In the genomic region with DNA sequence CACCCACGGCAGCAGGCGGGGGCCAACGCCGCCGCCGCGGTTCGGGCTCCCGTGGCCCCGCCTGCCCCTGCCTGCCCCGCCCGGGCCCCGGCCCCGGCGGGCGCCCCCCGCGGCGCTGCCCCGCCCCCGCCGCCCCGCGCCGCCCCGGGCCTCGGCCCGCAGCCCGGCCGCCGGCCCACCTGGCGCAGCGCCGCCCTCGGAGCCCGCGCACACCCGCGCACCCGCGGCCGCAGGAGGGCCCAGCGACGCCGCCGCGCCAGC, we compare ENCODE assay signal across 17 cellular contexts. TPM values are rescaled to one million over a fixed set of nuclear protein-coding genes. Genes with fewer than 3 reads are reported as not detected.
DNase-seq lines count a peak whose midpoint lies in the region; ATAC-seq and TF ChIP-seq lines count a peak whose summit lies in the region.
"Had no signal": no experiment of that assay in that cellular context is flagged by ENCODE, and none has a peak within 500 bp of the region (broad histone marks: within the 10 kb centered on the region; RNA-seq: fewer than 3 reads in every experiment).

Gene WNT3A (plus strand): TSS at position 206 of the 261 bp plus-strand sequence. CDS start 131 bp downstream, outside the sequence.

- POLR2A ChIA-PET in T-cell (lab: Charles Lee), result no interaction called here
- POLR2A ChIA-PET in activated CD8-positive, alpha-beta T cell treated with anti-CD3 and anti-CD28 coated beads, Interleukin-2, amount 10 ng/mL, durations not matched to agents 7 days and 5 days (lab: Charles Lee), result no interaction called here

- H3K4me3 ChIP-seq in hepatocyte (no peak within 1 kb of the TSS), neuron (ENCODE audit: low read length) (peak within 1 kb of the TSS; percentile 22)
- H3K4me3 ChIP-seq: tibial nerve had no signal

- H3K79me2 ChIP-seq in hepatocyte, result no peaks in the 10 kb centered on the region

- peaks cover 43 to 83% of the 10 kb centered on the region in 2 donors for H3K27me3 Mint-ChIP-seq in T-cell
- peaks cover 54% of the 10 kb centered on the region for H3K27me3 Mint-ChIP-seq in activated CD8-positive, alpha-beta T cell treated with anti-CD3 and anti-CD28 coated beads, Interleukin-2, amount 10 ng/mL, durations not matched to agents 7 days and 5 days (ENCODE audit: low read depth)

- no CpG with 5 or more reads among the region's 47 CpGs for WGBS in hepatocyte (ENCODE audit: low lambda C conversion rate, missing lambda C conversion rate)

- H3K4me1 Mint-ChIP-seq in T-cell, result peaks cover 6 to 25% (median 13%) of the 10 kb centered on the region in 3 donors
- H3K4me1 Mint-ChIP-seq in activated CD8-positive, alpha-beta T cell treated with anti-CD3 and anti-CD28 coated beads, Interleukin-2, amount 10 ng/mL, durations not matched to agents 7 days and 5 days (ENCODE audit: low read depth), result peaks cover 18% of the 10 kb centered on the region

- H3K9me3 ChIP-seq in ES-I3 (ENCODE audit: control insufficient read depth, insufficient read depth, low read length), result no peaks in the 10 kb centered on the region
- no peaks in the 10 kb centered on the region for H3K9me3 ChIP-seq in hepatocyte (ENCODE audit: low read depth)
- peaks cover 2% of the 10 kb centered on the region for H3K9me3 ChIP-seq in neuron (ENCODE audit: low read length)
- H3K9me3 ChIP-seq: tibial nerve had no signal

- H3K9me3 Mint-ChIP-seq in T-cell, result no peaks in the 10 kb centered on the region
- H3K9me3 Mint-ChIP-seq in activated CD8-positive, alpha-beta T cell treated with anti-CD3 and anti-CD28 coated beads, Interleukin-2, amount 10 ng/mL, durations not matched to agents 7 days and 5 days (ENCODE audit: insufficient read depth), result no peaks in the 10 kb centered on the region
- H3K9me3 Mint-ChIP-seq: HFFc6 had no signal

- H3K4me2 ChIP-seq in hepatocyte, result peak within 1 kb of the TSS; percentile 86

- H3K9ac ChIP-seq in ES-I3 (ENCODE audit: low read depth, low read length), result peak within 1 kb of the TSS; percentile 48; the same call in 1 of the 2 replicates

- H2AFZ ChIP-seq in hepatocyte, result peak within 1 kb of the TSS; percentile 52
- peak within 1 kb of the TSS; percentile 59 for H2AFZ ChIP-seq in neuron (ENCODE audit: low read depth, low read length)

- H3K4me1 ChIP-seq in ES-I3 (ENCODE audit: insufficient read depth, low read length) (peaks cover 5% of the 10 kb centered on the region; the same call in 1 of the 2 replicates), hepatocyte (ENCODE audit: insufficient read depth) (peaks cover 7% of the 10 kb centered on the region), neuron (ENCODE audit: insufficient read depth, low read length) (peaks cover 22% of the 10 kb centered on the region)

- H3K27me3 ChIP-seq in hepatocyte (peaks cover 85% of the 10 kb centered on the region), neuron (ENCODE audit: insufficient read depth, low read length) (peaks cover 86% of the 10 kb centered on the region)

- no peak within 1 kb of the TSS for H3K27ac Mint-ChIP-seq in T-cell
- H3K27ac Mint-ChIP-seq in activated CD8-positive, alpha-beta T cell treated with anti-CD3 and anti-CD28 coated beads, Interleukin-2, amount 10 ng/mL, durations not matched to agents 7 days and 5 days, result no peak within 1 kb of the TSS
- H3K27ac Mint-ChIP-seq: HFFc6 had no signal

- H4K20me1 ChIP-seq in hepatocyte (ENCODE audit: insufficient read depth, poor library complexity, severe bottlenecking), result no peaks in the 10 kb centered on the region

- H3K36me3 Mint-ChIP-seq in T-cell, result no peaks in the 10 kb centered on the region
- no peaks in the 10 kb centered on the region for H3K36me3 Mint-ChIP-seq in activated CD8-positive, alpha-beta T cell treated with anti-CD3 and anti-CD28 coated beads, Interleukin-2, amount 10 ng/mL, durations not matched to agents 7 days and 5 days (ENCODE audit: low read depth)

- CTCF ChIA-PET in T-cell (lab: Charles Lee), result no interaction called here
- CTCF ChIA-PET in activated CD8-positive, alpha-beta T cell treated with anti-CD3 and anti-CD28 coated beads, Interleukin-2, amount 10 ng/mL, durations not matched to agents 7 days and 5 days (lab: Charles Lee), result no interaction called here

- no peak for DNase-seq in T-cell
- DNase-seq in hepatocyte (ENCODE audit: low spot score), result no peak
- DNase-seq in activated CD8-positive, alpha-beta T cell treated with anti-CD3 and anti-CD28 coated beads, Interleukin-2, amount 10 ng/mL, durations not matched to agents 7 days and 5 days, result no peak
- DNase-seq in NCI-H1105 (lab: John Stamatoyannopoulos, UW), result no peak
- DNase-seq in activated T-cell treated with anti-CD3 and anti-CD28 coated beads for 4 hours, result no peak
- DNase-seq: activated CD4-positive, alpha-beta T cell treated with anti-CD3 and anti-CD28 coated beads for 1 hour; effector CD8-positive, alpha-beta T cell; HFFc6; left cardiac atrium; occipital lobe; stimulated activated CD4-positive, alpha-beta T cell treated with anti-CD3 and anti-CD28 coated beads, Interleukin-12 subunit alpha, Interleukin-12 subunit beta, amount 100 ng/mL, for 4 hours had no signal

- H3K4me3 Mint-ChIP-seq in T-cell, result peak within 1 kb of the TSS in 2 of 3 donors; percentile 21 to 40
- H3K4me3 Mint-ChIP-seq in activated CD8-positive, alpha-beta T cell treated with anti-CD3 and anti-CD28 coated beads, Interleukin-2, amount 10 ng/mL, durations not matched to agents 7 days and 5 days, result no peak within 1 kb of the TSS
- H3K4me3 Mint-ChIP-seq: HFFc6 had no signal

- H3K36me3 ChIP-seq in ES-I3 (ENCODE audit: insufficient read depth, low read length) (no peaks in the 10 kb centered on the region), hepatocyte (replicated peaks; ENCODE audit: insufficient read depth, low read depth) (no peaks in the 10 kb centered on the region), neuron (ENCODE audit: insufficient read depth, low read length) (no peaks in the 10 kb centered on the region)
- H3K36me3 ChIP-seq: tibial nerve had no signal

- TF ChIP-seq CTCF in hepatocyte (IDR thresholded peaks at IDR 0.05; ENCODE audit: poor library complexity), result no peak

- ATAC-seq in T-cell (replicated peaks in 1 of 4) (no peak), GM19324 (IDR thresholded peaks at IDR 0.05; ENCODE audit: low FRiP score, unreplicated experiment) (no peak)
- no peak for ATAC-seq in activated CD8-positive, alpha-beta T cell treated with anti-CD3 and anti-CD28 coated beads, Interleukin-2, amount 10 ng/mL, durations not matched to agents 7 days and 5 days
- ATAC-seq: left cardiac atrium had no signal

- H3K9me2 ChIP-seq in hepatocyte (replicated peaks; ENCODE audit: insufficient read depth), result no peaks in the 10 kb centered on the region

- no peak within 1 kb of the TSS for H3K27ac ChIP-seq in hepatocyte
- H3K27ac ChIP-seq: tibial nerve had no signal

RNA-seq across cellular contexts. Expression of gene WNT3A, which starts in this region (rescaled TPM):
- under 1 TPM in 2 of 5 donors, not detected in 3; 0.10 to 0.28 TPM for total RNA-seq in T-cell
- total RNA-seq in hepatocyte, result 0.03 and 0.20 TPM in 2 replicates
- not detected in 2 replicates for polyA plus RNA-seq in hepatocyte
- total RNA-seq in activated CD8-positive, alpha-beta T cell treated with anti-CD3 and anti-CD28 coated beads, Interleukin-2, amount 10 ng/mL, durations not matched to agents 7 days and 5 days, result not detected
- total RNA-seq: frontal cortex, HFFc6, HT1080, left cardiac atrium, occipital lobe, tibial nerve had no signal
